In genomic region chr12:1013618-1014489, GRCh38 we compare ENCODE assay signal across 1 cellular context.
A peak's percentile ranks its signal among the peaks of the same experiment; 100 is the strongest.
TF ChIP-seq lines count a peak whose summit lies in the region.

No MANE protein-coding gene starts in this region.

TF ChIP-seq in HEK293, 187 proteins besides CTCF, POLR2A, EP300 and RAD21 (continued from another document):
- TF ChIP-seq ZNF239 (tag by site-specific recombination; IDR thresholded peaks at IDR 0.05) (no peak), KLF8 (tag by site-specific recombination; IDR thresholded peaks at IDR 0.05) (no peak), ZNF624 (tag by site-specific recombination; IDR thresholded peaks at IDR 0.05) (no peak), ZNF37A (tag by site-specific recombination; IDR thresholded peaks at IDR 0.05) (no peak), ZNF514 (tag by site-specific recombination; IDR thresholded peaks at IDR 0.05) (no peak), PRDM1 (tag by site-specific recombination; IDR thresholded peaks at IDR 0.05) (peak; percentile 42), ZNF292 (tag by site-specific recombination; IDR thresholded peaks at IDR 0.05; ENCODE audit: borderline replicate concordance, low read depth) (no peak), ZNF623 (tag by site-specific recombination; IDR thresholded peaks at IDR 0.05) (no peak), ZNF221 (tag by site-specific recombination; IDR thresholded peaks at IDR 0.05; ENCODE audit: borderline replicate concordance) (no peak), ZNF175 (tag by site-specific recombination; IDR thresholded peaks at IDR 0.05) (no peak), ZFP69B (tag by site-specific recombination; IDR thresholded peaks at IDR 0.05) (no peak), KLF16 (tag by site-specific recombination; IDR thresholded peaks at IDR 0.05) (no peak), MZF1 (tag by site-specific recombination; IDR thresholded peaks at IDR 0.05; ENCODE audit: borderline replicate concordance) (no peak), SP7 (tag by site-specific recombination; IDR thresholded peaks at IDR 0.05) (peak; percentile 74), ZNF184 (tag by site-specific recombination; IDR thresholded peaks at IDR 0.05) (peak; percentile 69; the same call in 1 of the 2 replicates), ZNF266 (tag by site-specific recombination; IDR thresholded peaks at IDR 0.05; ENCODE audit: low read depth) (no peak), TCF7L2 (IDR thresholded peaks at IDR 0.05; ENCODE audit: borderline replicate concordance, low read depth, low read length) (no peak), HOXD13 (CRISPR knock-in tag; IDR thresholded peaks at IDR 0.05; ENCODE audit: borderline replicate concordance) (no peak), ZNF629 (tag by site-specific recombination; IDR thresholded peaks at IDR 0.05) (peak; percentile 75), ZNF404 (tag by site-specific recombination; IDR thresholded peaks at IDR 0.05) (no peak), OSR2 (tag by site-specific recombination; IDR thresholded peaks at IDR 0.05) (no peak), ZNF555 (tag by site-specific recombination; conservative IDR thresholded peaks at IDR 0.05) (no peak), ZNF664 (tag by site-specific recombination; IDR thresholded peaks at IDR 0.05) (peak; percentile 37; the same call in 1 of the 2 replicates), SP2 (tag by site-specific recombination; IDR thresholded peaks at IDR 0.05) (no peak), SCRT1 (tag by site-specific recombination; IDR thresholded peaks at IDR 0.05; ENCODE audit: borderline replicate concordance) (no peak), ZNF202 (tag by site-specific recombination; IDR thresholded peaks at IDR 0.05; ENCODE audit: borderline replicate concordance) (no peak), ZNF530 (tag by site-specific recombination; IDR thresholded peaks at IDR 0.05; ENCODE audit: low read depth) (no peak), GFI1B (tag by site-specific recombination; IDR thresholded peaks at IDR 0.05) (no peak), YY1 (tag by site-specific recombination; IDR thresholded peaks at IDR 0.05) (no peak), ZNF140 (tag by site-specific recombination; IDR thresholded peaks at IDR 0.05) (no peak), ZNF311 (tag by site-specific recombination; IDR thresholded peaks at IDR 0.05; ENCODE audit: borderline replicate concordance) (no peak), ZIC2 (tag by site-specific recombination; IDR thresholded peaks at IDR 0.05) (no peak), YY2 (tag by site-specific recombination; IDR thresholded peaks at IDR 0.05) (no peak), ZNF837 (tag by site-specific recombination; IDR thresholded peaks at IDR 0.05) (no peak), SP3 (tag by site-specific recombination; IDR thresholded peaks at IDR 0.05) (no peak), ZNF146 (tag by site-specific recombination; IDR thresholded peaks at IDR 0.05) (no peak), ZNF548 (tag by site-specific recombination; IDR thresholded peaks at IDR 0.05) (no peak), ZFP41 (tag by site-specific recombination; IDR thresholded peaks at IDR 0.05; ENCODE audit: borderline replicate concordance) (no peak)
- TF ChIP-seq, protein P1, sequence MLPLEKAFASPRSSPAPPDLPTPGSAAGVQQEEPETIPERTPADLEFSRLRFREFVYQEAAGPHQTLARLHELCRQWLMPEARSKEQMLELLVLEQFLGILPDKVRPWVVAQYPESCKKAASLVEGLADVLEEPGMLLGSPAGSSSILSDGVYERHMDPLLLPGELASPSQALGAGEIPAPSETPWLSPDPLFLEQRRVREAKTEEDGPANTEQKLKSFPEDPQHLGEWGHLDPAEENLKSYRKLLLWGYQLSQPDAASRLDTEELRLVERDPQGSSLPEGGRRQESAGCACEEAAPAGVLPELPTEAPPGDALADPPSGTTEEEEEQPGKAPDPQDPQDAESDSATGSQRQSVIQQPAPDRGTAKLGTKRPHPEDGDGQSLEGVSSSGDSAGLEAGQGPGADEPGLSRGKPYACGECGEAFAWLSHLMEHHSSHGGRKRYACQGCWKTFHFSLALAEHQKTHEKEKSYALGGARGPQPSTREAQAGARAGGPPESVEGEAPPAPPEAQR (tag by site-specific recombination; IDR thresholded peaks at IDR 0.05), result no peak
- TF ChIP-seq, protein P2, sequence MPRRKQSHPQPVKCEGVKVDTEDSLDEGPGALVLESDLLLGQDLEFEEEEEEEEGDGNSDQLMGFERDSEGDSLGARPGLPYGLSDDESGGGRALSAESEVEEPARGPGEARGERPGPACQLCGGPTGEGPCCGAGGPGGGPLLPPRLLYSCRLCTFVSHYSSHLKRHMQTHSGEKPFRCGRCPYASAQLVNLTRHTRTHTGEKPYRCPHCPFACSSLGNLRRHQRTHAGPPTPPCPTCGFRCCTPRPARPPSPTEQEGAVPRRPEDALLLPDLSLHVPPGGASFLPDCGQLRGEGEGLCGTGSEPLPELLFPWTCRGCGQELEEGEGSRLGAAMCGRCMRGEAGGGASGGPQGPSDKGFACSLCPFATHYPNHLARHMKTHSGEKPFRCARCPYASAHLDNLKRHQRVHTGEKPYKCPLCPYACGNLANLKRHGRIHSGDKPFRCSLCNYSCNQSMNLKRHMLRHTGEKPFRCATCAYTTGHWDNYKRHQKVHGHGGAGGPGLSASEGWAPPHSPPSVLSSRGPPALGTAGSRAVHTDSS (tag by site-specific recombination; IDR thresholded peaks at IDR 0.05), result no peak
- TF ChIP-seq, protein P3, sequence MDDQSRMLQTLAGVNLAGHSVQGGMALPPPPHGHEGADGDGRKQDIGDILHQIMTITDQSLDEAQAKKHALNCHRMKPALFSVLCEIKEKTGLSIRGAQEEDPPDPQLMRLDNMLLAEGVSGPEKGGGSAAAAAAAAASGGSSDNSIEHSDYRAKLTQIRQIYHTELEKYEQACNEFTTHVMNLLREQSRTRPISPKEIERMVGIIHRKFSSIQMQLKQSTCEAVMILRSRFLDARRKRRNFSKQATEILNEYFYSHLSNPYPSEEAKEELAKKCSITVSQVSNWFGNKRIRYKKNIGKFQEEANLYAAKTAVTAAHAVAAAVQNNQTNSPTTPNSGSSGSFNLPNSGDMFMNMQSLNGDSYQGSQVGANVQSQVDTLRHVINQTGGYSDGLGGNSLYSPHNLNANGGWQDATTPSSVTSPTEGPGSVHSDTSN (CRISPR knock-in tag; IDR thresholded peaks at IDR 0.05), result no peak
- TF ChIP-seq, protein P4, sequence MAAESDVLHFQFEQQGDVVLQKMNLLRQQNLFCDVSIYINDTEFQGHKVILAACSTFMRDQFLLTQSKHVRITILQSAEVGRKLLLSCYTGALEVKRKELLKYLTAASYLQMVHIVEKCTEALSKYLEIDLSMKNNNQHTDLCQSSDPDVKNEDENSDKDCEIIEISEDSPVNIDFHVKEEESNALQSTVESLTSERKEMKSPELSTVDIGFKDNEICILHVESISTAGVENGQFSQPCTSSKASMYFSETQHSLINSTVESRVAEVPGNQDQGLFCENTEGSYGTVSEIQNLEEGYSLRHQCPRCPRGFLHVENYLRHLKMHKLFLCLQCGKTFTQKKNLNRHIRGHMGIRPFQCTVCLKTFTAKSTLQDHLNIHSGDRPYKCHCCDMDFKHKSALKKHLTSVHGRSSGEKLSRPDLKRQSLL (tag by site-specific recombination; IDR thresholded peaks at IDR 0.05), result no peak
- TF ChIP-seq, protein P5, sequence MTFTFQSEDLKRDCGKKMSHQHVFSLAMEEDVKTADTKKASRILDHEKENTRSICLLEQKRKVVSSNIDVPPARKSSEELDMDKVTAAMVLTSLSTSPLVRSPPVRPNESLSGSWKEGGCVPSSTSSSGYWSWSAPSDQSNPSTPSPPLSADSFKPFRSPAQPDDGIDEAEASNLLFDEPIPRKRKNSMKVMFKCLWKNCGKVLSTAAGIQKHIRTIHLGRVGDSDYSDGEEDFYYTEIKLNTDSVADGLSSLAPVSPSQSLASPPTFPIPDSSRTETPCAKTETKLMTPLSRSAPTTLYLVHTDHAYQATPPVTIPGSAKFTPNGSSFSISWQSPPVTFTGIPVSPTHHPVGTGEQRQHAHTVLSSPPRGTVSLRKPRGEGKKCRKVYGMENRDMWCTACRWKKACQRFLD (tag by site-specific recombination; IDR thresholded peaks at IDR 0.05), result no peak
- TF ChIP-seq, protein P6, sequence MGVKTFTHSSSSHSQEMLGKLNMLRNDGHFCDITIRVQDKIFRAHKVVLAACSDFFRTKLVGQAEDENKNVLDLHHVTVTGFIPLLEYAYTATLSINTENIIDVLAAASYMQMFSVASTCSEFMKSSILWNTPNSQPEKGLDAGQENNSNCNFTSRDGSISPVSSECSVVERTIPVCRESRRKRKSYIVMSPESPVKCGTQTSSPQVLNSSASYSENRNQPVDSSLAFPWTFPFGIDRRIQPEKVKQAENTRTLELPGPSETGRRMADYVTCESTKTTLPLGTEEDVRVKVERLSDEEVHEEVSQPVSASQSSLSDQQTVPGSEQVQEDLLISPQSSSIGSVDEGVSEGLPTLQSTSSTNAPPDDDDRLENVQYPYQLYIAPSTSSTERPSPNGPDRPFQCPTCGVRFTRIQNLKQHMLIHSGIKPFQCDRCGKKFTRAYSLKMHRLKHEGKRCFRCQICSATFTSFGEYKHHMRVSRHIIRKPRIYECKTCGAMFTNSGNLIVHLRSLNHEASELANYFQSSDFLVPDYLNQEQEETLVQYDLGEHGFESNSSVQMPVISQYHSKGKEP (tag by site-specific recombination; IDR thresholded peaks at IDR 0.05), result no peak
- TF ChIP-seq, protein P7, sequence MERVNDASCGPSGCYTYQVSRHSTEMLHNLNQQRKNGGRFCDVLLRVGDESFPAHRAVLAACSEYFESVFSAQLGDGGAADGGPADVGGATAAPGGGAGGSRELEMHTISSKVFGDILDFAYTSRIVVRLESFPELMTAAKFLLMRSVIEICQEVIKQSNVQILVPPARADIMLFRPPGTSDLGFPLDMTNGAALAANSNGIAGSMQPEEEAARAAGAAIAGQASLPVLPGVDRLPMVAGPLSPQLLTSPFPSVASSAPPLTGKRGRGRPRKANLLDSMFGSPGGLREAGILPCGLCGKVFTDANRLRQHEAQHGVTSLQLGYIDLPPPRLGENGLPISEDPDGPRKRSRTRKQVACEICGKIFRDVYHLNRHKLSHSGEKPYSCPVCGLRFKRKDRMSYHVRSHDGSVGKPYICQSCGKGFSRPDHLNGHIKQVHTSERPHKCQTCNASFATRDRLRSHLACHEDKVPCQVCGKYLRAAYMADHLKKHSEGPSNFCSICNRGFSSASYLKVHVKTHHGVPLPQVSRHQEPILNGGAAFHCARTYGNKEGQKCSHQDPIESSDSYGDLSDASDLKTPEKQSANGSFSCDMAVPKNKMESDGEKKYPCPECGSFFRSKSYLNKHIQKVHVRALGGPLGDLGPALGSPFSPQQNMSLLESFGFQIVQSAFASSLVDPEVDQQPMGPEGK (tag by site-specific recombination; IDR thresholded peaks at IDR 0.05), result 0 out of 2 replicates have a peak, but pooled peaks have one; percentile 28
TF ChIP-seq in HEK293: peak in this region for 23.
